In the genomic region with DNA sequence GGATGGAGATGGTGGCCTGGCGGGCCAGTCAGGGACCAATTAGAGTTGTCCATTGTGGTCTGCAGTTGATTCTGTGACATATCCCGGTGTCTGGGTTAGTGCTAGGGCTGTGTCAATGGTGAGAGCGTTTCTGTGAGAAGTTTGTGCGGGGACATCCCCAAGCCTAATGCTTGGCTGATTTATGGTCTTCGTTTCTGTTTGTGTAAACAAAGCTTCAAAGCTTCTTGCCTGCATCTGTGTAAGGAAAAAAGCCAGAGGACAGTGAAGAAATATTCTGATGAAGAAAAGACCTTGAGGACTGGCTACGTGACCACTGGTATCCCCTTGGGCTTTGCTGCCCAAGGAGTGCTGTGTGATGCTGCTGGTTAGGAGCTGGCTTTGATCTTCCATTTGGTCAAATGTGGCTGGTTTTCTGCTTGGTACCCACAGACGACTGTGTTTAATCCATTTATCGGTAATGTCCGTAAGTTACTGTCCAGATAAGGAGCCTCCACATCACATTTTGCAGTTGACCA, we compare ENCODE assay signal across 25 cellular contexts.
"Had no signal": no experiment of that assay in that cellular context is flagged by ENCODE, and none has a peak within 500 bp of the region (broad histone marks: within the 10 kb centered on the region; RNA-seq: fewer than 3 reads in every experiment).

No MANE protein-coding gene starts in this region.

- H3K79me2 ChIP-seq: hepatocyte had no signal

- H3K4me3 ChIP-seq: heart right ventricle, hepatocyte, left ventricle myocardium inferior, lung, mucosa of descending colon, ovary, prostate gland, skin epidermis, spleen, tibial nerve, upper lobe of left lung, vagina had no signal

- H3K27me3 ChIP-seq: heart right ventricle, hepatocyte, ovary, spleen, tibial nerve, upper lobe of left lung, vagina had no signal

- H3K9me3 ChIP-seq: left ventricle myocardium inferior, mucosa of descending colon, ovary, prostate gland, spleen, tibial nerve, upper lobe of left lung, vagina had no signal

- H3K27ac ChIP-seq: heart right ventricle, hepatocyte, left ventricle myocardium inferior, ovary, prostate gland, skin epidermis, spleen, tibial nerve, upper lobe of left lung, vagina had no signal

- H3K36me3 ChIP-seq: heart right ventricle, left ventricle myocardium inferior, ovary, prostate gland, spleen, tibial nerve, upper lobe of left lung, vagina had no signal

- DNase-seq: heart right ventricle; kidney; left colon; left ventricle myocardium inferior; midbrain; mucosa of descending colon; naive thymus-derived CD4-positive, alpha-beta T cell; ovary; posterior cingulate gyrus; retina; right cardiac atrium; spleen; stimulated activated CD4-positive, alpha-beta T cell treated with anti-CD3 and anti-CD28 coated beads, Interleukin-2, amount 100 ng/mL, for 48 hours; stimulated activated CD4-positive, alpha-beta T cell treated with anti-CD3 and anti-CD28 coated beads, Interleukin-4, amount 100 ng/mL, for 4 hours; stimulated activated CD8-positive, alpha-beta memory T cell treated with anti-CD3 and anti-CD28 coated beads, Interleukin-4, amount 100 ng/mL, for 48 hours; stimulated activated naive CD4-positive, alpha-beta T cell treated with Interleukin-2 at 50 U/mL for 16 hours; stimulated activated naive CD8-positive, alpha-beta T cell treated with anti-CD3 and anti-CD28 coated beads, Interleukin-15, amount 100 ng/mL, for 72 hours; substantia nigra had no signal

- H2AFZ ChIP-seq: hepatocyte had no signal

- H3K4me1 ChIP-seq: left ventricle myocardium inferior, prostate gland, spleen, tibial nerve had no signal

- H3K4me2 ChIP-seq: hepatocyte had no signal
